Comparison of ENCODE assay signal across 1 cellular context in genomic region chr3:125144653-125145314, GRCh38.
TF ChIP-seq lines count a peak whose summit lies in the region.

No MANE protein-coding gene starts in this region.

TF ChIP-seq in GM23338, 12 proteins besides CTCF, POLR2A, EP300 and RAD21 (continued from another document):
- TF ChIP-seq NANOG (IDR thresholded peaks at IDR 0.05; ENCODE audit: borderline replicate concordance) (no peak), STAT1 (IDR thresholded peaks at IDR 0.05; ENCODE audit: unreplicated experiment) (no peak), ETS1 (IDR thresholded peaks at IDR 0.05) (no peak), JUNB (IDR thresholded peaks at IDR 0.05; ENCODE audit: unreplicated experiment) (no peak), ZNF331 (CRISPR knock-in tag; IDR thresholded peaks at IDR 0.05; ENCODE audit: low read depth) (no peak), EZH2phosphoT487 (IDR thresholded peaks at IDR 0.05; ENCODE audit: unreplicated experiment) (no peak), ZNF462 (CRISPR knock-in tag; IDR thresholded peaks at IDR 0.05) (no peak), REST (IDR thresholded peaks at IDR 0.05; ENCODE audit: unreplicated experiment) (no peak), EZH2 (IDR thresholded peaks at IDR 0.05; ENCODE audit: low read depth, unreplicated experiment) (no peak), CREB1 (CRISPR knock-in tag; IDR thresholded peaks at IDR 0.05; ENCODE audit: low read depth) (no peak), POLR2AphosphoS5 (IDR thresholded peaks at IDR 0.05; ENCODE audit: low read depth) (no peak)
